ENCODE assay signal across 19 cellular contexts in genomic region chr5:103454774-103455173, GRCh38.
DNase-seq lines count a peak whose midpoint lies in the region; ATAC-seq, FAIRE-seq and TF ChIP-seq lines count a peak whose summit lies in the region.
"Had no signal": no experiment of that assay in that cellular context is flagged by ENCODE, and none has a peak within 500 bp of the region (broad histone marks: within the 10 kb centered on the region; RNA-seq: fewer than 3 reads in every experiment).

No MANE protein-coding gene starts in this region.

- no peaks in the 10 kb centered on the region for H4K20me1 ChIP-seq in GM12878 (ENCODE audit: control insufficient read depth, insufficient read depth)

- no peak overlapping the region for H3K27ac Mint-ChIP-seq in osteocyte (ENCODE audit: unreplicated experiment)
- H3K27ac Mint-ChIP-seq in stimulated activated naive CD8-positive, alpha-beta T cell treated with anti-CD3 and anti-CD28 coated beads, Interleukin-15, amount 100 ng/mL, for 72 hours, result no peak overlapping the region
- H3K27ac Mint-ChIP-seq: CD4-positive, CD25-positive, alpha-beta regulatory T cell had no signal

- H3K36me3 ChIP-seq in HEK293 (ENCODE audit: control insufficient read depth in 2 of 2, insufficient read depth in 1 of 2, low read length in 2 of 2), result no peaks in the 10 kb centered on the region
- no peaks in the 10 kb centered on the region for H3K36me3 ChIP-seq in GM12878 (ENCODE audit: control insufficient read depth in 2 of 2, insufficient read depth in 2 of 2, low read length in 1 of 2)

- no peaks in the 10 kb centered on the region for H3K79me2 ChIP-seq in GM12878 (ENCODE audit: control insufficient read depth, insufficient read depth, low read length)

- no peak for TF ChIP-seq RAD21 in GM12878 (IDR thresholded peaks at IDR 0.05; ENCODE audit: insufficient read depth, low read depth, low read length)

- WGBS in GM12878 (ENCODE audit: insufficient coverage, insufficient replicate concordance, low lambda C conversion rate, missing lambda C conversion rate), result 70% methylated on average over 2 of the region's 2 CpGs

- H3K27ac ChIP-seq in HEK293 (ENCODE audit: extremely low read depth, low read depth, low read length) (no peak overlapping the region), GM12878 (ENCODE audit: control insufficient read depth, insufficient read depth) (no peak overlapping the region)
- H3K27ac ChIP-seq: PC-9 had no signal

- H3K4me1 ChIP-seq in HEK293 (ENCODE audit: control insufficient read depth, insufficient read depth, low read length), result no peaks in the 10 kb centered on the region
- no peaks in the 10 kb centered on the region for H3K4me1 ChIP-seq in GM12878 (ENCODE audit: control insufficient read depth, insufficient read depth, low read length)

- POLR2A ChIA-PET in HEK293 (lab: Yijun Ruan, JAX), result no interaction called here
- POLR2A ChIA-PET in GM12878 (lab: Charles Lee), result no interaction called here

- CTCF ChIA-PET in HEK293 (lab: Yijun Ruan, JAX), result no interaction called here
- CTCF ChIA-PET in GM12878 (lab: Yijun Ruan, JAX), result interaction anchor here (0.6 to 1.0 kb wide), 2 partner anchors 16 to 230 kb away, joined by 3 read pairs; no protein-coding TSS in a partner anchor

- no peak for FAIRE-seq in GM12878 (lab: Jason Lieb, UNC)
- FAIRE-seq in HTR-8/SVneo (lab: Jason Lieb, UNC), result no peak
- FAIRE-seq: H1 had no signal

- H3K36me3 Mint-ChIP-seq in osteocyte (ENCODE audit: unreplicated experiment), result no peaks in the 10 kb centered on the region
- H3K36me3 Mint-ChIP-seq: CD4-positive, CD25-positive, alpha-beta regulatory T cell had no signal

- no peak for TF ChIP-seq POLR2A in GM12878 (IDR thresholded peaks at IDR 0.05; ENCODE audit: low read depth, low read length)

- H3K9ac ChIP-seq in GM12878 (ENCODE audit: control insufficient read depth, insufficient read depth, low read length), result no peak overlapping the region

- in situ Hi-C loops in GM12878 (cut with MboI), result no loop called here

- no peak for TF ChIP-seq EP300 in GM12878 (IDR thresholded peaks at IDR 0.05; ENCODE audit: borderline replicate concordance in 1 of 2, control insufficient read depth in 1 of 2, low read depth in 2 of 2, low read length in 2 of 2)

- no peaks in the 10 kb centered on the region for H3K27me3 Mint-ChIP-seq in osteocyte (ENCODE audit: unreplicated experiment)
- H3K27me3 Mint-ChIP-seq in stimulated activated naive CD8-positive, alpha-beta T cell treated with anti-CD3 and anti-CD28 coated beads, Interleukin-15, amount 100 ng/mL, for 72 hours, result no peaks in the 10 kb centered on the region

- H3K4me3 Mint-ChIP-seq in osteocyte (ENCODE audit: unreplicated experiment), result no peak overlapping the region
- H3K4me3 Mint-ChIP-seq in stimulated activated naive CD8-positive, alpha-beta T cell treated with anti-CD3 and anti-CD28 coated beads, Interleukin-15, amount 100 ng/mL, for 72 hours, result no peak overlapping the region
- H3K4me3 Mint-ChIP-seq: CD4-positive, CD25-positive, alpha-beta regulatory T cell had no signal

- H3K4me3 ChIP-seq in HEK293 (ENCODE audit: low read depth, low read length), result no peak overlapping the region
- no peak overlapping the region for H3K4me3 ChIP-seq in GM12878
- H3K4me3 ChIP-seq: PC-9 had no signal

- no peak for ATAC-seq in GM12878
- ATAC-seq in stimulated activated naive CD8-positive, alpha-beta T cell treated with anti-CD3 and anti-CD28 coated beads, Interleukin-15, amount 100 ng/mL, for 72 hours, result no peak

- TF ChIP-seq CTCF in HEK293 (tag by site-specific recombination; IDR thresholded peaks at IDR 0.05) (no peak), GM12878 (IDR thresholded peaks at IDR 0.05 in 2 of 3, conservative IDR thresholded peaks at IDR 0.05 in 1 of 3; ENCODE audit: control insufficient read depth in 2 of 3, extremely low read depth in 1 of 3, insufficient read depth in 1 of 3, low read depth in 3 of 3, low read length in 3 of 3) (no peak), osteocyte (IDR thresholded peaks at IDR 0.05) (no peak)

- SMC1A ChIA-PET in GM12878 (lab: Charles Lee; ENCODE audit: uncharacterized antibody, unreplicated experiment), result no interaction called here

- RAD21 ChIA-PET in GM12878 (lab: Charles Lee; ENCODE audit: unreplicated experiment), result no interaction called here

- intact Hi-C loops in GM12878 (cut with micrococcal nuclease; ENCODE audit: unreplicated experiment), result no loop called here

- peaks cover 3% of the 10 kb centered on the region for H3K9me3 Mint-ChIP-seq in osteocyte (ENCODE audit: unreplicated experiment)
- H3K9me3 Mint-ChIP-seq in stimulated activated naive CD8-positive, alpha-beta T cell treated with anti-CD3 and anti-CD28 coated beads, Interleukin-15, amount 100 ng/mL, for 72 hours, result no peaks in the 10 kb centered on the region

- DNase-seq in EH (ENCODE audit: low read depth) (peak; percentile 45), GM12878 (ENCODE audit: low read depth, low spot score) (no peak), lung microvascular endothelial cell (ENCODE audit: low read depth in 2 of 2) (peak; percentile 27 to 44), osteocyte (ENCODE audit: extremely low spot score, unreplicated experiment) (no peak), HTR-8/SVneo (ENCODE audit: insufficient read length, low spot score) (no peak)
- DNase-seq in stimulated activated CD4-positive, alpha-beta T cell treated with anti-CD3 and anti-CD28 coated beads, Interleukin-12 subunit alpha, Interleukin-12 subunit beta, amount 100 ng/mL, for 4 hours, result no peak
- no peak for DNase-seq in stimulated activated naive CD8-positive, alpha-beta T cell treated with anti-CD3 and anti-CD28 coated beads, Interleukin-15, amount 100 ng/mL, for 72 hours
- DNase-seq: CD4-positive, CD25-positive, alpha-beta regulatory T cell; KG1; NCI-H1105; NCI-H146; NCI-H2029 treated with DMSO at 0.1 percent for 48 hours; NCI-H226; NCI-H510A treated with DMSO at 0.1 percent for 48 hours; NCI-H748 treated with DMSO at 0.1 percent for 48 hours; PC-9; SIG-M5 had no signal

- H3K27me3 ChIP-seq in GM12878 (replicated peaks in 1 of 2; ENCODE audit: control insufficient read depth in 2 of 2, insufficient read depth in 2 of 2, low read length in 1 of 2), result no peaks in the 10 kb centered on the region

- peaks cover 31% of the 10 kb centered on the region for H3K4me1 Mint-ChIP-seq in osteocyte (ENCODE audit: unreplicated experiment)
- H3K4me1 Mint-ChIP-seq in stimulated activated naive CD8-positive, alpha-beta T cell treated with anti-CD3 and anti-CD28 coated beads, Interleukin-15, amount 100 ng/mL, for 72 hours, result no peaks in the 10 kb centered on the region
- H3K4me1 Mint-ChIP-seq: CD4-positive, CD25-positive, alpha-beta regulatory T cell had no signal

- BruUV-seq in GM12878 (replicated peaks; lab: Mats Ljungman, UMichigan), result no TSS peak

- H3K9me3 ChIP-seq in HEK293 (ENCODE audit: control insufficient read depth, insufficient read depth, low read depth, low read length) (no peaks in the 10 kb centered on the region), GM12878 (replicated peaks; ENCODE audit: control insufficient read depth, insufficient read depth, low read length) (no peaks in the 10 kb centered on the region)

- no peak overlapping the region for H2AFZ ChIP-seq in GM12878 (ENCODE audit: control insufficient read depth, low read depth, low read length)
- H2AFZ ChIP-seq: PC-9 had no signal

- H3K4me2 ChIP-seq in GM12878 (ENCODE audit: control insufficient read depth, insufficient read depth), result no peak overlapping the region
- H3K4me2 ChIP-seq: PC-9 had no signal

TF ChIP-seq in HEK293, 187 proteins besides CTCF, POLR2A, EP300 and RAD21 (continues in another document):
- TF ChIP-seq BCL6B (tag by site-specific recombination; IDR thresholded peaks at IDR 0.05), result no peak

TF ChIP-seq in GM12878, 131 proteins besides CTCF, POLR2A, EP300 and RAD21 (continues in another document):
- peak; percentile 69 for TF ChIP-seq REST (IDR thresholded peaks at IDR 0.05; ENCODE audit: low read depth, low read length)

Comparison
In these comparisons a context has a peak if more than half of its experiments do, and no peak if none do; other contexts are left out.
1. DNase-seq: peak in EH (single experiment) and lung microvascular endothelial cell (2 of 2); none in GM12878 (single experiment), stimulated activated CD4-positive, alpha-beta T cell treated with anti-CD3 and anti-CD28 coated beads, Interleukin-12 subunit alpha, Interleukin-12 subunit beta, amount 100 ng/mL, for 4 hours (single experiment), osteocyte (single experiment), HTR-8/SVneo (single experiment) and stimulated activated naive CD8-positive, alpha-beta T cell treated with anti-CD3 and anti-CD28 coated beads, Interleukin-15, amount 100 ng/mL, for 72 hours (0 of 2).